ENCODE assay signal across 1 cellular context in genomic region chr1:89260575-89261275, GRCh38.
TF ChIP-seq lines count a peak whose summit lies in the region.

No MANE protein-coding gene starts in this region.

TF ChIP-seq in SK-N-SH, 30 proteins besides CTCF, POLR2A, EP300 and RAD21 (continued from another document):
- TF ChIP-seq USF1 (IDR thresholded peaks at IDR 0.05; ENCODE audit: borderline replicate concordance, low read depth) (no peak), TAF1 (IDR thresholded peaks at IDR 0.05; ENCODE audit: borderline replicate concordance, low read depth, low read length) (no peak), FOSL2 (IDR thresholded peaks at IDR 0.05; ENCODE audit: borderline replicate concordance, low read depth) (no peak), IRF3 (IDR thresholded peaks at IDR 0.05; ENCODE audit: low read depth, low read length) (no peak), SMC3 (IDR thresholded peaks at IDR 0.05; ENCODE audit: low read depth, low read length) (no peak)
- TF ChIP-seq, protein P1, sequence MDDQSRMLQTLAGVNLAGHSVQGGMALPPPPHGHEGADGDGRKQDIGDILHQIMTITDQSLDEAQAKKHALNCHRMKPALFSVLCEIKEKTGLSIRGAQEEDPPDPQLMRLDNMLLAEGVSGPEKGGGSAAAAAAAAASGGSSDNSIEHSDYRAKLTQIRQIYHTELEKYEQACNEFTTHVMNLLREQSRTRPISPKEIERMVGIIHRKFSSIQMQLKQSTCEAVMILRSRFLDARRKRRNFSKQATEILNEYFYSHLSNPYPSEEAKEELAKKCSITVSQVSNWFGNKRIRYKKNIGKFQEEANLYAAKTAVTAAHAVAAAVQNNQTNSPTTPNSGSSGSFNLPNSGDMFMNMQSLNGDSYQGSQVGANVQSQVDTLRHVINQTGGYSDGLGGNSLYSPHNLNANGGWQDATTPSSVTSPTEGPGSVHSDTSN (IDR thresholded peaks at IDR 0.05) = no peak
